ENCODE assay signal across 8 cellular contexts in the genomic region with DNA sequence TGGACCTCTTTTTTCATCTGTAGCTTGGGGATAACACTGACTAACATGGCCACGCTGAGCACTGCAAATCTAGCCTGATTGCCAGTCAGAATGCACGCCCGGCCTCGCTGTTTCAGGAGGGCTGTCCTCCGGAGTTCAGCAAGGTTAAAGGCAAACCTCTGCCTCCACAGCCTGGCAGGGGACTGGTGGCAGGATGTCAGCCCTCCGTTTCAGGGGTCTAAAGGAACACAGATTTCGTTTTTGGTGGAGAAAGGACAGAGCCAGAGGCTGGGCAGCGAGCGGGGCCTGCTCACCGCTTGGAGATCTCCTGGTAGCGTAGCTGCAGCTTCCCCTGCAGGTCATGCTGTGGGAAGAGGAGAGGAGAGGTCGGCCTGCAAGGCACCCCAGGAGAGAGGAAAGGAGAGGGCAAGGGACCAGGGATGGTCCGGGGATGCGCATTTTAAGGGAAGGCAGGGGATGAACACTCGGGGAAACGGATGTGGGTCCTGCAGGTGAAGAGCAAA. TPM values are rescaled to one million over a fixed set of nuclear protein-coding genes. Genes with fewer than 3 reads are reported as not detected.
A peak's percentile ranks its signal among the peaks of the same experiment; 100 is the strongest.
DNase-seq lines count a peak whose midpoint lies in the region; ATAC-seq and TF ChIP-seq lines count a peak whose summit lies in the region.

No MANE protein-coding gene starts in this region.

- no peaks in the 10 kb centered on the region for H3K9me3 ChIP-seq in OCI-LY1 (ENCODE audit: low read length)
- H3K9me3 ChIP-seq in colonic mucosa, result no peaks in the 10 kb centered on the region
- no peaks in the 10 kb centered on the region for H3K9me3 ChIP-seq in mononuclear cell (ENCODE audit: low read depth, low read length)

- in situ Hi-C loops in G401 (cut with HindIII; ENCODE audit: low sequenced_read_pairs), result no loop called here

- no peaks in the 10 kb centered on the region for H3K9me2 ChIP-seq in OCI-LY1 (ENCODE audit: low read depth, low read length)

- peaks cover 42% of the 10 kb centered on the region for H3K4me1 ChIP-seq in OCI-LY1 (ENCODE audit: insufficient read depth, low read length, severe bottlenecking)
- no peaks in the 10 kb centered on the region for H3K4me1 ChIP-seq in colonic mucosa
- H3K4me1 ChIP-seq in mononuclear cell (ENCODE audit: insufficient read depth, low read length), result peaks cover 28% of the 10 kb centered on the region

- H3K27me3 ChIP-seq in OCI-LY1 (ENCODE audit: insufficient read depth, low read length) (no peaks in the 10 kb centered on the region), colonic mucosa (no peaks in the 10 kb centered on the region), mononuclear cell (ENCODE audit: insufficient read depth, low read length) (no peaks in the 10 kb centered on the region)

- intact Hi-C loops in colonic mucosa (cut with DNase I), result loop anchor here (5.0 kb wide), 1 partner anchor 48 kb away; no protein-coding TSS in a partner anchor

- H3K4me3 ChIP-seq in AG10803 (ENCODE audit: low read length) (peak overlapping the region; percentile 98), OCI-LY1 (ENCODE audit: low read depth, low read length, poor library complexity, severe bottlenecking) (peak overlapping the region; percentile 94), colonic mucosa (peak overlapping the region; percentile 97), mononuclear cell (ENCODE audit: low read length) (peak overlapping the region; percentile 77)

- TF ChIP-seq CTCF in AG10803 (conservative IDR thresholded peaks at IDR 0.05; ENCODE audit: low read length) (no peak), OCI-LY1 (IDR thresholded peaks at IDR 0.05; ENCODE audit: low read length) (no peak), colonic mucosa (IDR thresholded peaks at IDR 0.05) (no peak)

- DNase-seq in AG10803 (ENCODE audit: low read depth), result no peak
- no peak for DNase-seq in colonic mucosa
- DNase-seq in NCI-H526 treated with DMSO at 0.1 percent for 48 hours (lab: John Stamatoyannopoulos, UW), result no peak
- no peak for DNase-seq in glomerular visceral epithelial cell (ENCODE audit: extremely low spot score)
- no peak for DNase-seq in G401 (ENCODE audit: low spot score)

- H3K4me2 ChIP-seq in OCI-LY1 (ENCODE audit: low read length), result peak overlapping the region; percentile 85

- H3K27ac ChIP-seq in OCI-LY1 (ENCODE audit: low read depth, low read length, poor library complexity, severe bottlenecking) (peak overlapping the region; percentile 59), colonic mucosa (peak overlapping the region; percentile 88)

- H3K9ac ChIP-seq in OCI-LY1 (ENCODE audit: low read length) (peak overlapping the region; percentile 96), colonic mucosa (ENCODE audit: low read depth in 2 of 2, low read length in 2 of 2) (peak overlapping the region; percentile 90 to 94)

- no peaks in the 10 kb centered on the region for H3F3A ChIP-seq in OCI-LY1 (ENCODE audit: insufficient read depth, low read length)

- H2AFZ ChIP-seq in OCI-LY1 (ENCODE audit: low read length), result no peak overlapping the region

- ATAC-seq in GM21423 (IDR thresholded peaks at IDR 0.05; ENCODE audit: unreplicated experiment), result peak; percentile 21

- H3K79me2 ChIP-seq in OCI-LY1 (ENCODE audit: insufficient read depth, low read length), result peaks cover 18% of the 10 kb centered on the region; the same call in 1 of the 2 replicates

- peaks cover 42% of the 10 kb centered on the region for H3K36me3 ChIP-seq in OCI-LY1 (ENCODE audit: insufficient read depth, low read length)
- no peaks in the 10 kb centered on the region for H3K36me3 ChIP-seq in colonic mucosa

- H4K20me1 ChIP-seq in OCI-LY1 (ENCODE audit: insufficient read depth, low read length), result no peaks in the 10 kb centered on the region

RNA-seq across cellular contexts. Expression of gene NDUFA7, which starts 0.6 kb away (rescaled TPM):
- total RNA-seq in colonic mucosa, result 10 to 100 TPM; 57.4 to 58.3 TPM
- 15.3 TPM for total RNA-seq in mononuclear cell
- 39.8 and 59.0 TPM in 2 replicates for total RNA-seq in G401 (2014; rRNA removed; shearing (Covaris generic))

RNA-seq across cellular contexts. Expression of gene RPS28, which starts 0.7 kb away (rescaled TPM):
- total RNA-seq in colonic mucosa (1,000 to 10,000 TPM; 1,587 to 1,854 TPM), mononuclear cell (352 TPM)
- total RNA-seq in G401 (2014; rRNA removed; shearing (Covaris generic)), result 791 and 831 TPM in 2 replicates

RNA-seq across cellular contexts. Expression of gene CD320, which starts 12.5 kb away (rescaled TPM):
- total RNA-seq in colonic mucosa (100 to 1,000 TPM in 1 of 2 donors, 10 to 100 TPM in 1; 34.1 to 154 TPM), mononuclear cell (14.6 TPM)
- total RNA-seq in G401 (2014; rRNA removed; shearing (Covaris generic)), result 141 and 173 TPM in 2 replicates

RNA-seq across cellular contexts. Expression of gene KANK3, which starts 22.4 kb away (rescaled TPM):
- total RNA-seq in colonic mucosa, result 1 to 10 TPM; 1.7 to 2.7 TPM
- 0.42 TPM for total RNA-seq in mononuclear cell
- total RNA-seq in G401 (2014; rRNA removed; shearing (Covaris generic)), result 0.81 and 1.2 TPM in 2 replicates

RNA-seq across cellular contexts. Expression of gene ANGPTL4, which starts 43.3 kb away (rescaled TPM):
- total RNA-seq in colonic mucosa (1 to 10 TPM; 7.7 to 8.1 TPM), mononuclear cell (not detected)
- 2.2 and 8.4 TPM in 2 replicates for total RNA-seq in G401 (2014; rRNA removed; shearing (Covaris generic))
